ENCODE assay signal across 13 cellular contexts in genomic region chr6:116136933-116137340, GRCh38. TPM values are rescaled to one million over a fixed set of nuclear protein-coding genes. Genes with fewer than 3 reads are reported as not detected.
A peak's percentile ranks its signal among the peaks of the same experiment; 100 is the strongest.
DNase-seq lines count a peak whose midpoint lies in the region; ATAC-seq lines count a peak whose summit lies in the region.
"Had no signal": no experiment of that assay in that cellular context is flagged by ENCODE, and none has a peak within 500 bp of the region (broad histone marks: within the 10 kb centered on the region; RNA-seq: fewer than 3 reads in every experiment).

No MANE protein-coding gene starts in this region.

- no peaks in the 10 kb centered on the region for H3K9me3 Mint-ChIP-seq in central memory CD8-positive, alpha-beta T cell

- peak overlapping the region; percentile 41 for H3K4me3 Mint-ChIP-seq in central memory CD8-positive, alpha-beta T cell

- H3K4me1 Mint-ChIP-seq in central memory CD8-positive, alpha-beta T cell, result peaks cover 26% of the 10 kb centered on the region

- DNase-seq in RPMI7951 (ENCODE audit: low read depth), result peak; percentile 38
- peak in 1 of 2 donors; percentile 42 for DNase-seq in central memory CD8-positive, alpha-beta T cell (ENCODE audit: low spot score in 2 of 2)
- peak; percentile 42 for DNase-seq in stimulated activated CD8-positive, alpha-beta memory T cell treated with anti-CD3 and anti-CD28 coated beads, Interleukin-4, amount 100 ng/mL, for 48 hours
- DNase-seq in KBM-7, result no peak
- no peak for DNase-seq in ureter (ENCODE audit: low spot score)
- DNase-seq in iPS-NIHi7 (ENCODE audit: extremely low spot score), result no peak
- DNase-seq: kidney; NCI-H1048; NCI-H226; stimulated activated naive CD4-positive, alpha-beta T cell had no signal

- H3K36me3 Mint-ChIP-seq in central memory CD8-positive, alpha-beta T cell (ENCODE audit: insufficient read depth), result peaks cover 9% of the 10 kb centered on the region

- H3K27me3 Mint-ChIP-seq in central memory CD8-positive, alpha-beta T cell, result no peaks in the 10 kb centered on the region

- peak; percentile 43 for ATAC-seq in GM19455 (IDR thresholded peaks at IDR 0.05; ENCODE audit: unreplicated experiment)
- ATAC-seq in central memory CD8-positive, alpha-beta T cell (replicated peaks; ENCODE audit: extremely low read depth, poor library complexity, severe bottlenecking), result peak; percentile 91
- ATAC-seq: HCT116 had no signal

- in situ Hi-C loops in KBM-7 (cut with MboI; ENCODE audit: low pct_unique_long_range_greater_than_20kb, low sequenced_read_pairs), result no loop called here

- H3K27ac Mint-ChIP-seq in central memory CD8-positive, alpha-beta T cell (ENCODE audit: low read depth), result peak overlapping the region; percentile 64

RNA-seq across cellular contexts. Expression of gene COL10A1, which starts 11.0 kb away (rescaled TPM):
- total RNA-seq in RPMI7951 (2014; rRNA removed; shearing (Covaris generic)), result 72.6 and 96.8 TPM in 2 replicates
- not detected for total RNA-seq in ureter
- total RNA-seq: G401 had no signal

RNA-seq across cellular contexts. Expression of gene NT5DC1, which starts 36.3 kb away (rescaled TPM):
- total RNA-seq in RPMI7951 (2014; rRNA removed; shearing (Covaris generic)), result 13.4 and 14.3 TPM in 2 replicates
- 41.6 TPM for total RNA-seq in ureter

Comparison
In these comparisons a context has a peak if more than half of its experiments do, and no peak if none do; other contexts are left out.
1. DNase-seq: peak in RPMI7951 (single experiment) and stimulated activated CD8-positive, alpha-beta memory T cell treated with anti-CD3 and anti-CD28 coated beads, Interleukin-4, amount 100 ng/mL, for 48 hours (single experiment); none in KBM-7 (single experiment), ureter (single experiment) and iPS-NIHi7 (single experiment).
2. RNA of gene COL10A1, which starts 11.0 kb away (total RNA-seq): 72.6 to 96.8 TPM in RPMI7951; not detected in ureter (single experiment); every median in the first group is over 10 times any median in the second.